9 cellular contexts compared by ENCODE assay signal in genomic region chr12:6074979-6075585, GRCh38. TPM values are rescaled to one million over a fixed set of nuclear protein-coding genes. Genes with fewer than 3 reads are reported as not detected.
DNase-seq lines count a peak whose midpoint lies in the region; ATAC-seq, FAIRE-seq and TF ChIP-seq lines count a peak whose summit lies in the region.
"Had no signal": no experiment of that assay in that cellular context is flagged by ENCODE, and none has a peak within 500 bp of the region (broad histone marks: within the 10 kb centered on the region; RNA-seq: fewer than 3 reads in every experiment).

No MANE protein-coding gene starts in this region.

- no peak for TF ChIP-seq RAD21 in IMR-90 (IDR thresholded peaks at IDR 0.05; ENCODE audit: low read length)

- no peaks in the 10 kb centered on the region for H4K20me1 ChIP-seq in IMR-90 (ENCODE audit: insufficient read depth, low read length)

- no peaks in the 10 kb centered on the region for H3K9me3 ChIP-seq in IMR-90 (ENCODE audit: control insufficient read depth, insufficient read depth, low read length)
- no peaks in the 10 kb centered on the region for H3K9me3 ChIP-seq in kidney (ENCODE audit: control insufficient read depth in 1 of 2, low read length in 2 of 2)
- no peaks in the 10 kb centered on the region for H3K9me3 ChIP-seq in MG63
- H3K9me3 ChIP-seq: neutrophil had no signal

- H3K9ac ChIP-seq in IMR-90 (ENCODE audit: low read depth, low read length) (no peak overlapping the region), kidney (ENCODE audit: low read length in 2 of 2) (peak overlapping the region in 1 of 2 donors; percentile 13)

- H2AK5ac ChIP-seq in IMR-90 (ENCODE audit: low read depth, low read length), result peak overlapping the region; percentile 64; the same call in 1 of the 2 replicates

- peak overlapping the region; percentile 32 to 67; a peak in 2 of 4 replicates for H4K8ac ChIP-seq in IMR-90 (ENCODE audit: low read depth in 2 of 2, low read length in 2 of 2)

- in situ Hi-C loops in IMR-90 (cut with MboI; ENCODE audit: low sequenced_read_pairs), result no loop called here

- CTCF ChIA-PET in IMR-90 (lab: Yijun Ruan, JAX), result no interaction called here

- no peak overlapping the region for H3K56ac ChIP-seq in IMR-90 (ENCODE audit: extremely low read depth, insufficient read depth, low read length)

- DNase-seq in IMR-90 (no peak), kidney (no peak), MG63 (no peak), D341Med (ENCODE audit: low spot score) (no peak), NCI-H1092 treated with DMSO at 0.1 percent for 48 hours (lab: John Stamatoyannopoulos, UW) (no peak), NCI-H2196 (lab: John Stamatoyannopoulos, UW; ENCODE audit: unreplicated experiment) (no peak)
- DNase-seq in activated T-cell treated with anti-CD3 and anti-CD28 coated beads, Interleukin-2, amount 50 U/mL, for 48 hours, result peak; percentile 59 to 70
- peak; percentile 17 for DNase-seq in stimulated activated CD8-positive, alpha-beta memory T cell treated with anti-CD3 and anti-CD28 coated beads, Interleukin-12 subunit alpha, Interleukin-12 subunit beta, amount 100 ng/mL, for 4 hours (ENCODE audit: low read depth)

- POLR2A ChIA-PET in IMR-90 (lab: Charles Lee; ENCODE audit: unreplicated experiment), result no interaction called here

- H3K18ac ChIP-seq in IMR-90 (ENCODE audit: low read depth, low read length), result no peak overlapping the region

- BruUV-seq in IMR-90 (replicated peaks; lab: Mats Ljungman, UMichigan), result no TSS peak

- H2BK20ac ChIP-seq in IMR-90 (ENCODE audit: low read depth, low read length), result no peak overlapping the region

- no peak overlapping the region for H4K91ac ChIP-seq in IMR-90 (ENCODE audit: insufficient read depth, low read depth, low read length)

- no peaks in the 10 kb centered on the region for H3K79me1 ChIP-seq in IMR-90 (ENCODE audit: low read depth in 1 of 2, low read length in 2 of 2)

- H3K4me3 ChIP-seq in IMR-90 (ENCODE audit: insufficient read depth, low read depth, low read length), result no peak overlapping the region
- H3K4me3 ChIP-seq in kidney (ENCODE audit: low read length in 2 of 2), result no peak overlapping the region
- H3K4me3 ChIP-seq in MG63, result no peak overlapping the region

- 51% methylated on average over 14 of the region's 31 CpGs; no CpG with 5 or more reads in 1 of the 2 experiments for WGBS in IMR-90 (ENCODE audit: extremely low coverage in 2 of 2, insufficient read length in 1 of 2), 2 experiments

- H3K9me1 ChIP-seq in IMR-90 (ENCODE audit: insufficient read depth, low read length), result peaks cover 17% of the 10 kb centered on the region

- H3K4ac ChIP-seq in IMR-90 (ENCODE audit: low read depth, low read length), result peak overlapping the region; percentile 79

- FAIRE-seq in kidney (lab: Jason Lieb, UNC), result no peak

- H2AFZ ChIP-seq in IMR-90 (replicated peaks; ENCODE audit: low read length, poor library complexity), result peak overlapping the region; percentile 81

- no peak for ATAC-seq in IMR-90 (ENCODE audit: low read depth)

- 0 out of 2 replicates have a peak overlapping the region, but pooled peaks have one; percentile 15 for H3K14ac ChIP-seq in IMR-90 (replicated peaks; ENCODE audit: low read depth, low read length)

- no peak overlapping the region for H2AK9ac ChIP-seq in IMR-90 (replicated peaks; ENCODE audit: low read depth, low read length, poor library complexity)

- no peak for TF ChIP-seq POLR2A in IMR-90 (IDR thresholded peaks at IDR 0.05; ENCODE audit: low read depth, low read length)

- peak overlapping the region; percentile 48; the same call in 1 of the 3 replicates for H2BK15ac ChIP-seq in IMR-90 (ENCODE audit: low read depth, low read length)

- no peak overlapping the region for H3K27ac ChIP-seq in IMR-90 (ENCODE audit: insufficient read depth, low read length)
- H3K27ac ChIP-seq in kidney (ENCODE audit: low read depth in 2 of 2, low read length in 2 of 2), result peak overlapping the region; percentile 71 to 81
- H3K27ac ChIP-seq: neutrophil had no signal

- no peak overlapping the region for H2BK5ac ChIP-seq in IMR-90 (ENCODE audit: low read depth, low read length, poor library complexity, severe bottlenecking)

- H3K27me3 ChIP-seq in IMR-90 (ENCODE audit: control insufficient read depth, insufficient read depth, low read length), result no peaks in the 10 kb centered on the region
- no peaks in the 10 kb centered on the region for H3K27me3 ChIP-seq in MG63

- dilution Hi-C loops in IMR-90 (cut with HindIII; ENCODE audit: low sequenced_read_pairs, unreplicated experiment), result no loop called here

- no peak overlapping the region for H4K5ac ChIP-seq in IMR-90 (ENCODE audit: low read depth, low read length)

- H3K4me1 ChIP-seq in IMR-90 (ENCODE audit: control insufficient read depth, insufficient read depth, low read length), result peaks cover 12% of the 10 kb centered on the region
- peaks cover 11 to 22% of the 10 kb centered on the region in 2 donors for H3K4me1 ChIP-seq in kidney (ENCODE audit: control insufficient read depth in 1 of 2, insufficient read depth in 1 of 2, low read depth in 1 of 2, low read length in 2 of 2)

- no peak overlapping the region for H3K4me2 ChIP-seq in IMR-90 (ENCODE audit: low read depth, low read length)

- no peak overlapping the region for H3K23ac ChIP-seq in IMR-90 (ENCODE audit: low read depth, low read length)

- H3K36me3 ChIP-seq in IMR-90 (ENCODE audit: control insufficient read depth, insufficient read depth, low read length) (no peaks in the 10 kb centered on the region), kidney (ENCODE audit: control insufficient read depth in 1 of 2, insufficient read depth in 2 of 2, low read length in 2 of 2) (no peaks in the 10 kb centered on the region), MG63 (no peaks in the 10 kb centered on the region)
- H3K36me3 ChIP-seq: neutrophil had no signal

- H2BK120ac ChIP-seq in IMR-90 (ENCODE audit: low read depth, low read length), result peak overlapping the region; percentile 45

- TF ChIP-seq CTCF in IMR-90 (conservative IDR thresholded peaks at IDR 0.05; ENCODE audit: low read depth, low read length) (no peak), kidney (IDR thresholded peaks at IDR 0.05; ENCODE audit: borderline replicate concordance, extremely low read depth, insufficient read depth) (no peak)

- intact Hi-C loops in IMR-90 (cut with micrococcal nuclease), result no loop called here
- intact Hi-C loops in kidney (cut with DNase I), result no loop called here

TF ChIP-seq in IMR-90, 13 proteins besides CTCF, POLR2A, EP300 and RAD21:
- TF ChIP-seq CHD1 (IDR thresholded peaks at IDR 0.05; ENCODE audit: low read depth, low read length), result no peak
- no peak for TF ChIP-seq CEBPB (IDR thresholded peaks at IDR 0.05; ENCODE audit: low read depth, low read length)
- TF ChIP-seq BHLHE40 (IDR thresholded peaks at IDR 0.05; ENCODE audit: low read depth, low read length), result no peak
- TF ChIP-seq USF2 (IDR thresholded peaks at IDR 0.05; ENCODE audit: low read depth, low read length), result no peak
- no peak for TF ChIP-seq RFX5 (IDR thresholded peaks at IDR 0.05; ENCODE audit: low read depth, low read length)
- no peak for TF ChIP-seq NFE2L2 (IDR thresholded peaks at IDR 0.05; ENCODE audit: low read depth, low read length)
- TF ChIP-seq MAFK (IDR thresholded peaks at IDR 0.05; ENCODE audit: low read depth, low read length), result no peak
- no peak for TF ChIP-seq FOS (IDR thresholded peaks at IDR 0.05; ENCODE audit: low read depth, low read length)

RNA-seq across cellular contexts. Expression of gene VWF, which starts 49.4 kb away (rescaled TPM):
- total RNA-seq in IMR-90 (2012; rRNA removed), result under 0.01 TPM in 2 replicates
- 0.09 and 0.10 TPM in 2 replicates for polyA plus RNA-seq in IMR-90 (2012; rRNA removed)
- 0.04 and 0.11 TPM in 2 replicates for polyA plus RNA-seq in IMR-90 (2012; cell fraction: cytosol; rRNA removed)
- polyA plus RNA-seq in IMR-90 (2012; cell fraction: nucleus; rRNA removed; ENCODE audit: low replicate concordance), result 0.14 and 0.34 TPM in 2 replicates
- 183 TPM for total RNA-seq in kidney
- 9.6 TPM for polyA plus RNA-seq in kidney (ENCODE audit: insufficient read depth, low read depth, low replicate concordance)
- total RNA-seq in MG63 (2014; rRNA removed; shearing (Covaris generic); ENCODE audit: low replicate concordance), result 0.03 and 0.12 TPM in 2 replicates

Comparison
In these comparisons a context has a peak if more than half of its experiments do, and no peak if none do; other contexts are left out.
1. DNase-seq: peak in activated T-cell treated with anti-CD3 and anti-CD28 coated beads, Interleukin-2, amount 50 U/mL, for 48 hours (2 of 2) and stimulated activated CD8-positive, alpha-beta memory T cell treated with anti-CD3 and anti-CD28 coated beads, Interleukin-12 subunit alpha, Interleukin-12 subunit beta, amount 100 ng/mL, for 4 hours (single experiment); none in IMR-90 (single experiment), kidney (single experiment), MG63 (single experiment), D341Med (single experiment), NCI-H1092 treated with DMSO at 0.1 percent for 48 hours (single experiment) and NCI-H2196 (single experiment).
2. RNA of gene VWF, which starts 49.4 kb away (total RNA-seq): 183 TPM in kidney (single experiment); 0.03 to 0.12 TPM in MG63 and under 0.01 TPM in IMR-90; every median in the first group is over 100 times any median in the second.